ENCODE assay signal across 1 cellular context in the genomic region with DNA sequence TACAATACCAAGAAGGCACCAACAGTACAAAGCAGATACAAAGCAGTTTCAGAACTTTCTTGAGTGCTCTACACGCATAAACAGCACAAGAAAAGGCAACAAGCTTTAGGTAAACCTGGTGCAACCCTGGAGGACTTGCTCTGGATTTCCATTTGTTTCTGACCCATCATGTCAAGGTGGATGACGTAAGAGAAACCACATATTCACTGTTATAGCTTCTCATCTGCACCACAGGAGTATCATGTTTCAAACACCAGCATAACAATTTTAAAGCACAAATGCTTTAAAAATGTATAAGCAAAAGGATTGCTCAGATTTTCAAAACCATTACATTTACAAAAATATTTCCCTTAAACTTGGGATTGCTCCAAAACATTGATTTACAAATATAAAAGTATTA.
TF ChIP-seq lines count a peak whose summit lies in the region.

No MANE protein-coding gene starts in this region.

TF ChIP-seq in HCT116, 20 proteins besides CTCF, POLR2A, EP300 and RAD21 (continued from another document):
- TF ChIP-seq, protein P1, sequence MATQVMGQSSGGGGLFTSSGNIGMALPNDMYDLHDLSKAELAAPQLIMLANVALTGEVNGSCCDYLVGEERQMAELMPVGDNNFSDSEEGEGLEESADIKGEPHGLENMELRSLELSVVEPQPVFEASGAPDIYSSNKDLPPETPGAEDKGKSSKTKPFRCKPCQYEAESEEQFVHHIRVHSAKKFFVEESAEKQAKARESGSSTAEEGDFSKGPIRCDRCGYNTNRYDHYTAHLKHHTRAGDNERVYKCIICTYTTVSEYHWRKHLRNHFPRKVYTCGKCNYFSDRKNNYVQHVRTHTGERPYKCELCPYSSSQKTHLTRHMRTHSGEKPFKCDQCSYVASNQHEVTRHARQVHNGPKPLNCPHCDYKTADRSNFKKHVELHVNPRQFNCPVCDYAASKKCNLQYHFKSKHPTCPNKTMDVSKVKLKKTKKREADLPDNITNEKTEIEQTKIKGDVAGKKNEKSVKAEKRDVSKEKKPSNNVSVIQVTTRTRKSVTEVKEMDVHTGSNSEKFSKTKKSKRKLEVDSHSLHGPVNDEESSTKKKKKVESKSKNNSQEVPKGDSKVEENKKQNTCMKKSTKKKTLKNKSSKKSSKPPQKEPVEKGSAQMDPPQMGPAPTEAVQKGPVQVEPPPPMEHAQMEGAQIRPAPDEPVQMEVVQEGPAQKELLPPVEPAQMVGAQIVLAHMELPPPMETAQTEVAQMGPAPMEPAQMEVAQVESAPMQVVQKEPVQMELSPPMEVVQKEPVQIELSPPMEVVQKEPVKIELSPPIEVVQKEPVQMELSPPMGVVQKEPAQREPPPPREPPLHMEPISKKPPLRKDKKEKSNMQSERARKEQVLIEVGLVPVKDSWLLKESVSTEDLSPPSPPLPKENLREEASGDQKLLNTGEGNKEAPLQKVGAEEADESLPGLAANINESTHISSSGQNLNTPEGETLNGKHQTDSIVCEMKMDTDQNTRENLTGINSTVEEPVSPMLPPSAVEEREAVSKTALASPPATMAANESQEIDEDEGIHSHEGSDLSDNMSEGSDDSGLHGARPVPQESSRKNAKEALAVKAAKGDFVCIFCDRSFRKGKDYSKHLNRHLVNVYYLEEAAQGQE (IDR thresholded peaks at IDR 0.05; ENCODE audit: low read depth) = no peak
- TF ChIP-seq FOSL1 (IDR thresholded peaks at IDR 0.05; ENCODE audit: low read depth) (no peak), ZNF274 (IDR thresholded peaks at IDR 0.05; ENCODE audit: low read depth, low read length) (no peak), SRF (IDR thresholded peaks at IDR 0.05; ENCODE audit: low read depth) (no peak), ATF3 (IDR thresholded peaks at IDR 0.05) (no peak), YY1 (IDR thresholded peaks at IDR 0.05; ENCODE audit: extremely low read depth, insufficient replicate concordance, low read depth, low read length) (no peak), CEBPB (IDR thresholded peaks at IDR 0.05; ENCODE audit: low read depth) (no peak), CBX3 (IDR thresholded peaks at IDR 0.05; ENCODE audit: low read depth) (no peak), MAX (IDR thresholded peaks at IDR 0.05) (no peak), SP1 (IDR thresholded peaks at IDR 0.05; ENCODE audit: low read depth) (no peak), EZH2 (IDR thresholded peaks at IDR 0.05) (no peak)
